ENCODE assay signal across 18 cellular contexts in genomic region chr15:90646662-90647305, GRCh38.
DNase-seq lines count a peak whose midpoint lies in the region; ATAC-seq and TF ChIP-seq lines count a peak whose summit lies in the region.
"Had no signal": no experiment of that assay in that cellular context is flagged by ENCODE, and none has a peak within 500 bp of the region (broad histone marks: within the 10 kb centered on the region; RNA-seq: fewer than 3 reads in every experiment).

No MANE protein-coding gene starts in this region.

- intact Hi-C loops in tibial artery (cut with DNase I; ENCODE audit: low total_unique reads), result loop anchor here (5.0 kb wide), 1 partner anchor 46 kb away; no protein-coding TSS in a partner anchor
- intact Hi-C loops in left lung (cut with DNase I), result loop anchor here in 1 of 2 donors (5.0 kb wide), 1 partner anchor 241 kb away; no protein-coding TSS in a partner anchor

- peaks cover 33% of the 10 kb centered on the region for H3K4me1 Mint-ChIP-seq in activated naive CD8-positive, alpha-beta T cell treated with anti-CD3 and anti-CD28 coated beads for 36 hours
- peaks cover 30% of the 10 kb centered on the region for H3K4me1 Mint-ChIP-seq in activated naive CD8-positive, alpha-beta T cell treated with anti-CD3 and anti-CD28 coated beads, Interleukin-2, amount 50 U/mL, for 24 hours
- H3K4me1 Mint-ChIP-seq in endothelial cell (ENCODE audit: unreplicated experiment), result peaks cover 43% of the 10 kb centered on the region

- H3K27me3 ChIP-seq in tibial artery (no peaks in the 10 kb centered on the region), left lung (no peaks in the 10 kb centered on the region)
- H3K27me3 ChIP-seq: esophagus squamous epithelium, MG63 had no signal

- peaks cover 17% of the 10 kb centered on the region for H3K36me3 Mint-ChIP-seq in activated naive CD8-positive, alpha-beta T cell treated with anti-CD3 and anti-CD28 coated beads for 36 hours
- peaks cover 12% of the 10 kb centered on the region for H3K36me3 Mint-ChIP-seq in activated naive CD8-positive, alpha-beta T cell treated with anti-CD3 and anti-CD28 coated beads, Interleukin-2, amount 50 U/mL, for 24 hours (ENCODE audit: low read depth)
- H3K36me3 Mint-ChIP-seq in endothelial cell (ENCODE audit: low read depth, unreplicated experiment), result peaks cover 29% of the 10 kb centered on the region

- H3K4me3 Mint-ChIP-seq in activated naive CD8-positive, alpha-beta T cell treated with anti-CD3 and anti-CD28 coated beads for 36 hours, result no peak overlapping the region
- H3K4me3 Mint-ChIP-seq in activated naive CD8-positive, alpha-beta T cell treated with anti-CD3 and anti-CD28 coated beads, Interleukin-2, amount 50 U/mL, for 24 hours, result no peak overlapping the region
- no peak overlapping the region for H3K4me3 Mint-ChIP-seq in endothelial cell (ENCODE audit: unreplicated experiment)
- H3K4me3 Mint-ChIP-seq: B cell had no signal

- no peaks in the 10 kb centered on the region for H3K9me3 Mint-ChIP-seq in activated naive CD8-positive, alpha-beta T cell treated with anti-CD3 and anti-CD28 coated beads for 36 hours
- no peaks in the 10 kb centered on the region for H3K9me3 Mint-ChIP-seq in activated naive CD8-positive, alpha-beta T cell treated with anti-CD3 and anti-CD28 coated beads, Interleukin-2, amount 50 U/mL, for 24 hours
- no peaks in the 10 kb centered on the region for H3K9me3 Mint-ChIP-seq in endothelial cell (ENCODE audit: unreplicated experiment)

- no peak overlapping the region for H3K4me3 ChIP-seq in tibial artery
- H3K4me3 ChIP-seq in left lung, result no peak overlapping the region
- H3K4me3 ChIP-seq: esophagus squamous epithelium, HAP-1, left ventricle myocardium inferior, MG63 had no signal

- H3K4me1 ChIP-seq in tibial artery (peaks cover 0 to 11% (median 7%) of the 10 kb centered on the region in 4 donors), left lung (peaks cover 4 to 30% of the 10 kb centered on the region in 2 donors)

- H3K27me3 Mint-ChIP-seq in activated naive CD8-positive, alpha-beta T cell treated with anti-CD3 and anti-CD28 coated beads for 36 hours, result no peaks in the 10 kb centered on the region
- no peaks in the 10 kb centered on the region for H3K27me3 Mint-ChIP-seq in activated naive CD8-positive, alpha-beta T cell treated with anti-CD3 and anti-CD28 coated beads, Interleukin-2, amount 50 U/mL, for 24 hours
- H3K27me3 Mint-ChIP-seq in endothelial cell (ENCODE audit: unreplicated experiment), result peaks cover 13% of the 10 kb centered on the region

- no peaks in the 10 kb centered on the region for H3K9me3 ChIP-seq in tibial artery
- H3K9me3 ChIP-seq in left lung, result no peaks in the 10 kb centered on the region
- H3K9me3 ChIP-seq: esophagus squamous epithelium, HAP-1, MG63 had no signal

- peak overlapping the region; percentile 25 for H3K27ac Mint-ChIP-seq in activated naive CD8-positive, alpha-beta T cell treated with anti-CD3 and anti-CD28 coated beads for 36 hours
- H3K27ac Mint-ChIP-seq in activated naive CD8-positive, alpha-beta T cell treated with anti-CD3 and anti-CD28 coated beads, Interleukin-2, amount 50 U/mL, for 24 hours, result no peak overlapping the region
- H3K27ac Mint-ChIP-seq in endothelial cell (ENCODE audit: unreplicated experiment), result peak overlapping the region; percentile 59
- H3K27ac Mint-ChIP-seq: B cell had no signal

- DNase-seq in activated naive CD8-positive, alpha-beta T cell treated with anti-CD3 and anti-CD28 coated beads for 36 hours, result no peak
- no peak for DNase-seq in activated naive CD8-positive, alpha-beta T cell treated with anti-CD3 and anti-CD28 coated beads, Interleukin-2, amount 50 U/mL, for 24 hours
- DNase-seq in endothelial cell (ENCODE audit: low spot score) (no peak), tibial artery (peak in 1 of 2 donors; percentile 51), left lung (no peak)
- DNase-seq: effector CD8-positive, alpha-beta T cell; esophagus squamous epithelium; GDM1; IMR-90; left ventricle myocardium inferior; MG63; NCI-H1694 treated with DMSO at 0.1 percent for 48 hours; stimulated activated CD4-positive, alpha-beta T cell treated with anti-CD3 and anti-CD28 coated beads, Interleukin-2, amount 100 ng/mL, for 24 hours had no signal

- H3K36me3 ChIP-seq in tibial artery (peaks cover 21 to 40% (median 22%) of the 10 kb centered on the region in 3 donors), left lung (peaks cover 0 to 25% of the 10 kb centered on the region in 2 donors)

- ATAC-seq in activated naive CD8-positive, alpha-beta T cell treated with anti-CD3 and anti-CD28 coated beads, Interleukin-2, amount 50 U/mL, for 24 hours, result no peak
- ATAC-seq in HG03196 (IDR thresholded peaks at IDR 0.05; ENCODE audit: unreplicated experiment), result no peak
- ATAC-seq in left lung, result no peak
- ATAC-seq: activated CD4-positive, CD25-positive, alpha-beta regulatory T cell treated with anti-CD3 and anti-CD28 coated beads, Interleukin-2, amount 50 U/mL, for 24 hours had no signal

- no peak for TF ChIP-seq CTCF in VCaP (conservative IDR thresholded peaks at IDR 0.05)
- TF ChIP-seq CTCF in endothelial cell (IDR thresholded peaks at IDR 0.05; ENCODE audit: unreplicated experiment), result no peak
- TF ChIP-seq CTCF in tibial artery (IDR thresholded peaks at IDR 0.05), result no peak
- TF ChIP-seq CTCF in left lung (IDR thresholded peaks at IDR 0.05), result no peak

- 0 out of 2 replicates have a peak overlapping the region, but pooled peaks have one; percentile 14 for H3K27ac ChIP-seq in VCaP
- H3K27ac ChIP-seq in tibial artery, result peak overlapping the region; percentile 34 to 56
- H3K27ac ChIP-seq in left lung, result no peak overlapping the region
- H3K27ac ChIP-seq: left ventricle myocardium inferior had no signal

Comparison
In these comparisons a context has a peak if more than half of its experiments do, and no peak if none do; other contexts are left out.
1. H3K27ac ChIP-seq: peak in VCaP (single experiment) and tibial artery (2 of 2); none in left lung (0 of 2).